ENCODE assay signal across 16 cellular contexts in genomic region chr6:53825514-53826321, GRCh38. TPM values are rescaled to one million over a fixed set of nuclear protein-coding genes. Genes with fewer than 3 reads are reported as not detected.
DNase-seq lines count a peak whose midpoint lies in the region; ATAC-seq and TF ChIP-seq lines count a peak whose summit lies in the region.
"Had no signal": no experiment of that assay in that cellular context is flagged by ENCODE, and none has a peak within 500 bp of the region (broad histone marks: within the 10 kb centered on the region; RNA-seq: fewer than 3 reads in every experiment).

No MANE protein-coding gene starts in this region.

- ATAC-seq in stimulated activated naive CD8-positive, alpha-beta T cell treated with anti-CD3 and anti-CD28 coated beads, Interleukin-15, amount 100 ng/mL, for 72 hours = no peak
- peak; percentile 57 for ATAC-seq in HG03378 (IDR thresholded peaks at IDR 0.05; ENCODE audit: unreplicated experiment)
- ATAC-seq: body of pancreas had no signal

- H3K27ac Mint-ChIP-seq in stimulated activated naive CD8-positive, alpha-beta T cell treated with anti-CD3 and anti-CD28 coated beads, Interleukin-15, Interleukin-2, amounts not matched to agents 100 ng/mL and 50 ng/mL, for 24 hours = peak overlapping the region; percentile 11
- H3K27ac Mint-ChIP-seq in stimulated activated naive CD8-positive, alpha-beta T cell treated with anti-CD3 and anti-CD28 coated beads, Interleukin-15, amount 100 ng/mL, for 72 hours = no peak overlapping the region
- H3K27ac Mint-ChIP-seq: CD8-positive, alpha-beta memory T cell had no signal

- no peaks in the 10 kb centered on the region for H3K36me3 Mint-ChIP-seq in stimulated activated naive CD8-positive, alpha-beta T cell treated with anti-CD3 and anti-CD28 coated beads, Interleukin-15, Interleukin-2, amounts not matched to agents 100 ng/mL and 50 ng/mL, for 24 hours (ENCODE audit: low read depth)
- H3K36me3 Mint-ChIP-seq: CD8-positive, alpha-beta memory T cell had no signal

- no peaks in the 10 kb centered on the region for H3K27me3 Mint-ChIP-seq in stimulated activated naive CD8-positive, alpha-beta T cell treated with anti-CD3 and anti-CD28 coated beads, Interleukin-15, Interleukin-2, amounts not matched to agents 100 ng/mL and 50 ng/mL, for 24 hours
- no peaks in the 10 kb centered on the region for H3K27me3 Mint-ChIP-seq in stimulated activated naive CD8-positive, alpha-beta T cell treated with anti-CD3 and anti-CD28 coated beads, Interleukin-15, amount 100 ng/mL, for 72 hours

- H3K9me3 Mint-ChIP-seq in stimulated activated naive CD8-positive, alpha-beta T cell treated with anti-CD3 and anti-CD28 coated beads, Interleukin-15, Interleukin-2, amounts not matched to agents 100 ng/mL and 50 ng/mL, for 24 hours = no peaks in the 10 kb centered on the region
- no peaks in the 10 kb centered on the region for H3K9me3 Mint-ChIP-seq in stimulated activated naive CD8-positive, alpha-beta T cell treated with anti-CD3 and anti-CD28 coated beads, Interleukin-15, amount 100 ng/mL, for 72 hours
- H3K9me3 Mint-ChIP-seq: CD8-positive, alpha-beta memory T cell had no signal

- no peak overlapping the region for H3K4me3 Mint-ChIP-seq in stimulated activated naive CD8-positive, alpha-beta T cell treated with anti-CD3 and anti-CD28 coated beads, Interleukin-15, Interleukin-2, amounts not matched to agents 100 ng/mL and 50 ng/mL, for 24 hours
- no peak overlapping the region for H3K4me3 Mint-ChIP-seq in stimulated activated naive CD8-positive, alpha-beta T cell treated with anti-CD3 and anti-CD28 coated beads, Interleukin-15, amount 100 ng/mL, for 72 hours
- H3K4me3 Mint-ChIP-seq: CD8-positive, alpha-beta memory T cell had no signal

- no peak overlapping the region for H3K4me3 ChIP-seq in fibroblast of the aortic adventitia (ENCODE audit: low read depth, low read length)
- H3K4me3 ChIP-seq: body of pancreas, ovary had no signal

- no peak for TF ChIP-seq CTCF in fibroblast of the aortic adventitia (IDR thresholded peaks at IDR 0.05; ENCODE audit: insufficient read depth, low read length)

- DNase-seq in stimulated activated naive CD8-positive, alpha-beta T cell treated with anti-CD3 and anti-CD28 coated beads, Interleukin-15, amount 100 ng/mL, for 72 hours = no peak
- DNase-seq in fibroblast of the aortic adventitia (ENCODE audit: low read depth) = peak; percentile 18
- DNase-seq in amniotic stem cell (lab: John Stamatoyannopoulos, UW) = no peak
- no peak for DNase-seq in AML-193 (lab: John Stamatoyannopoulos, UW)
- no peak for DNase-seq in SHP77 (lab: John Stamatoyannopoulos, UW)
- DNase-seq in NCI-H774 (lab: John Stamatoyannopoulos, UW) = no peak
- DNase-seq: activated CD8-positive, alpha-beta memory T cell treated with anti-CD3 and anti-CD28 coated beads, Interleukin-2, amount 50 U/mL, for 4 hours; body of pancreas; CD8-positive, alpha-beta memory T cell; effector CD4-positive, alpha-beta T cell; EL; hippocampal formation; ovary; SIG-M5 had no signal

- peaks cover 20% of the 10 kb centered on the region for H3K4me1 Mint-ChIP-seq in stimulated activated naive CD8-positive, alpha-beta T cell treated with anti-CD3 and anti-CD28 coated beads, Interleukin-15, Interleukin-2, amounts not matched to agents 100 ng/mL and 50 ng/mL, for 24 hours (ENCODE audit: low read depth)
- H3K4me1 Mint-ChIP-seq in stimulated activated naive CD8-positive, alpha-beta T cell treated with anti-CD3 and anti-CD28 coated beads, Interleukin-15, amount 100 ng/mL, for 72 hours = peaks cover 12% of the 10 kb centered on the region

RNA-seq across cellular contexts. Expression of gene LRRC1, which starts 30.9 kb away (rescaled TPM):
- total RNA-seq in fibroblast of the aortic adventitia (ENCODE audit: low replicate concordance) = 2.5 and 8.3 TPM in 2 replicates
